In genomic region chr4:87973283-87974169, GRCh38 we compare ENCODE assay signal across 8 cellular contexts. TPM values are rescaled to one million over a fixed set of nuclear protein-coding genes. Genes with fewer than 3 reads are reported as not detected.
A peak's percentile ranks its signal among the peaks of the same experiment; 100 is the strongest.
DNase-seq lines count a peak whose midpoint lies in the region; ATAC-seq, FAIRE-seq and TF ChIP-seq lines count a peak whose summit lies in the region.

No MANE protein-coding gene starts in this region.

- intact Hi-C loops in lower lobe of right lung (cut with DNase I): loop anchor here (10.0 kb wide), 1 partner anchor 119 kb away; no protein-coding TSS in a partner anchor

- peak overlapping the region; percentile 67 for H3K4me2 ChIP-seq in A549

- FAIRE-seq in A549 (lab: Jason Lieb, UNC): no peak

- H3K4me1 ChIP-seq in A549 (peaks cover 28% of the 10 kb centered on the region), ectodermal cell (ENCODE audit: control insufficient read depth, insufficient read depth, low read length) (no peaks in the 10 kb centered on the region), lower lobe of right lung (peaks cover 7% of the 10 kb centered on the region)

- DNase-seq in A549 (ENCODE audit: low read depth in 1 of 2, low spot score in 1 of 2): peak; percentile 13 to 70
- peak; percentile 49 for DNase-seq in GM12865 (ENCODE audit: low read depth)
- DNase-seq in NCI-H1105 treated with DMSO at 0.1 percent for 48 hours (lab: John Stamatoyannopoulos, UW): peak; percentile 64
- DNase-seq in T1000 (lab: John Stamatoyannopoulos, UW): peak; percentile 54
- DNase-seq in lower lobe of right lung: peak; percentile 56
- DNase-seq in stimulated activated naive CD8-positive, alpha-beta T cell treated with anti-CD3 and anti-CD28 coated beads, Interleukin-15, Interleukin-2, amounts not matched to agents 100 U/mL and 50 U/mL, for 24 hours: peak; percentile 48

- TF ChIP-seq POLR2A in A549 (IDR thresholded peaks at IDR 0.05; ENCODE audit: low read length): no peak

- CTCF ChIA-PET in A549 (lab: Yijun Ruan, JAX): interaction anchor here (0.6 to 9.2 kb wide), 16 partner anchors 11 to 285 kb away, joined by 3 to 142 read pairs (median 4); no protein-coding TSS in a partner anchor

- H3K27me3 ChIP-seq in ectodermal cell (ENCODE audit: control insufficient read depth, insufficient read depth, low read length, poor library complexity, severe bottlenecking) (no peaks in the 10 kb centered on the region), lower lobe of right lung (ENCODE audit: low read depth) (peaks cover 13% of the 10 kb centered on the region)

- TF ChIP-seq EP300 in A549 (IDR thresholded peaks at IDR 0.05): no peak

- H3K9me3 ChIP-seq in A549 (no peaks in the 10 kb centered on the region), ectodermal cell (ENCODE audit: control insufficient read depth, low read length) (no peaks in the 10 kb centered on the region), lower lobe of right lung (no peaks in the 10 kb centered on the region)

- H3K36me3 ChIP-seq in ectodermal cell (ENCODE audit: control insufficient read depth, insufficient read depth, low read length) (no peaks in the 10 kb centered on the region), lower lobe of right lung (no peaks in the 10 kb centered on the region)

- 28% methylated on average over 14 of the region's 14 CpGs for WGBS in A549 (ENCODE audit: missing lambda C conversion rate)
- WGBS in ectodermal cell, 2 experiments: 15 to 24% methylated on average over 10 to 14 of the region's 14 CpGs

- ATAC-seq in A549 (peak; percentile 72 to 74), HG02759 (IDR thresholded peaks at IDR 0.05; ENCODE audit: unreplicated experiment) (peak; percentile 73), lower lobe of right lung (peak; percentile 77 to 79)
- peak; percentile 69 for ATAC-seq in stimulated activated naive CD8-positive, alpha-beta T cell treated with anti-CD3 and anti-CD28 coated beads, Interleukin-15, Interleukin-2, amounts not matched to agents 100 U/mL and 50 U/mL, for 24 hours

- H3K27ac ChIP-seq in A549: peak overlapping the region; percentile 76
- no peak overlapping the region for H3K27ac ChIP-seq in ectodermal cell (ENCODE audit: insufficient read depth, low read depth, low read length, poor library complexity, severe bottlenecking)
- no peak overlapping the region for H3K27ac ChIP-seq in lower lobe of right lung

- TF ChIP-seq RAD21 in A549 (conservative IDR thresholded peaks at IDR 0.05 in 1 of 2, IDR thresholded peaks at IDR 0.05 in 1 of 2): peak; percentile 59 to 67

- POLR2A ChIA-PET in A549 (lab: Yijun Ruan, JAX): interaction anchor here (1.0 kb wide), 1 partner anchor 120 kb away, joined by 8 read pairs; no protein-coding TSS in a partner anchor

- peak; percentile 69 for TF ChIP-seq CTCF in A549 (IDR thresholded peaks at IDR 0.05)
- peak; percentile 75 for TF ChIP-seq CTCF in GM12865 (IDR thresholded peaks at IDR 0.05; ENCODE audit: insufficient read depth, low read depth, low read length, missing control alignments)
- peak; percentile 84 for TF ChIP-seq CTCF in lower lobe of right lung (IDR thresholded peaks at IDR 0.05)

- H3K4me3 ChIP-seq in A549 (peak overlapping the region; percentile 30), GM12865 (ENCODE audit: low read depth, low read length) (no peak overlapping the region), ectodermal cell (ENCODE audit: insufficient read depth, low read depth, low read length) (peak overlapping the region; percentile 26), lower lobe of right lung (peak overlapping the region; percentile 3)

TF ChIP-seq in A549, 52 proteins besides CTCF, POLR2A, EP300 and RAD21:
- TF ChIP-seq ZFP36 (IDR thresholded peaks at IDR 0.05; ENCODE audit: borderline replicate concordance, partially characterized antibody) (no peak), FOSB (CRISPR knock-in tag; IDR thresholded peaks at IDR 0.05) (no peak), MAX (IDR thresholded peaks at IDR 0.05) (no peak), RARB (CRISPR knock-in tag; IDR thresholded peaks at IDR 0.05) (no peak), SMC3 (IDR thresholded peaks at IDR 0.05) (peak; percentile 78), USF2 (IDR thresholded peaks at IDR 0.05) (no peak)
TF ChIP-seq in A549: peak in this region for 1.

RNA-seq across cellular contexts. Expression of gene SPP1, which starts 2.0 kb away (rescaled TPM):
- polyA plus RNA-seq in A549 (2011; rRNA removed) (415 and 509 TPM in 2 replicates), A549 (2017; fragmentation: RNase III; extraction: RNeasy Plus Mini Kit Qiagen cat#74134 plus additional on column Dnase treatment) (176 to 226 TPM (median 198 TPM) in 3 replicates)
- polyA plus RNA-seq in A549 (2012; cell fraction: cytosol; rRNA removed): 198 and 219 TPM in 2 replicates
- 164 and 242 TPM in 2 replicates for polyA plus RNA-seq in A549 (2012; cell fraction: nucleus; rRNA removed)
- 277 and 302 TPM in 2 replicates for polyA minus RNA-seq in A549 (2011; rRNA and poly(A)+ RNA removed)
- polyA plus RNA-seq in ectodermal cell (2013, experiment 1 of 4): 8.0 TPM
- 7.0 TPM for polyA plus RNA-seq in ectodermal cell (2013, experiment 2 of 4)
- 8.7 TPM for polyA plus RNA-seq in ectodermal cell (2013, experiment 3 of 4)
- polyA plus RNA-seq in ectodermal cell (2013, experiment 4 of 4): 6.5 TPM
- total RNA-seq in lower lobe of right lung: 8.0 TPM

RNA-seq across cellular contexts. Expression of gene PKD2, which starts 33.9 kb away (rescaled TPM):
- polyA plus RNA-seq in A549 (2011; rRNA removed) (38.6 and 57.6 TPM in 2 replicates), A549 (2017; fragmentation: RNase III; extraction: RNeasy Plus Mini Kit Qiagen cat#74134 plus additional on column Dnase treatment) (30.6 to 40.2 TPM (median 39.4 TPM) in 3 replicates)
- polyA plus RNA-seq in A549 (2012; cell fraction: cytosol; rRNA removed): 10.6 and 14.9 TPM in 2 replicates
- polyA plus RNA-seq in A549 (2012; cell fraction: nucleus; rRNA removed): 12.7 and 25.1 TPM in 2 replicates
- polyA minus RNA-seq in A549 (2011; rRNA and poly(A)+ RNA removed): 37.9 and 40.6 TPM in 2 replicates
- polyA plus RNA-seq in ectodermal cell (2013, experiment 1 of 4): 30.8 TPM
- polyA plus RNA-seq in ectodermal cell (2013, experiment 2 of 4): 38.8 TPM
- 24.0 TPM for polyA plus RNA-seq in ectodermal cell (2013, experiment 3 of 4)
- polyA plus RNA-seq in ectodermal cell (2013, experiment 4 of 4): 26.9 TPM
- total RNA-seq in lower lobe of right lung: 21.4 TPM

Comparison
In these comparisons a context has a peak if more than half of its experiments do, and no peak if none do; other contexts are left out.
1. H3K27ac ChIP-seq: peak in A549 (2 of 2); none in ectodermal cell (single experiment) and lower lobe of right lung (single experiment).
2. Peak in every context shown above with its lines, with median percentiles within 50 percentile points of each other: ATAC-seq, DNase-seq and CTCF ChIP-seq.